8 cellular contexts compared by ENCODE assay signal in the genomic region with DNA sequence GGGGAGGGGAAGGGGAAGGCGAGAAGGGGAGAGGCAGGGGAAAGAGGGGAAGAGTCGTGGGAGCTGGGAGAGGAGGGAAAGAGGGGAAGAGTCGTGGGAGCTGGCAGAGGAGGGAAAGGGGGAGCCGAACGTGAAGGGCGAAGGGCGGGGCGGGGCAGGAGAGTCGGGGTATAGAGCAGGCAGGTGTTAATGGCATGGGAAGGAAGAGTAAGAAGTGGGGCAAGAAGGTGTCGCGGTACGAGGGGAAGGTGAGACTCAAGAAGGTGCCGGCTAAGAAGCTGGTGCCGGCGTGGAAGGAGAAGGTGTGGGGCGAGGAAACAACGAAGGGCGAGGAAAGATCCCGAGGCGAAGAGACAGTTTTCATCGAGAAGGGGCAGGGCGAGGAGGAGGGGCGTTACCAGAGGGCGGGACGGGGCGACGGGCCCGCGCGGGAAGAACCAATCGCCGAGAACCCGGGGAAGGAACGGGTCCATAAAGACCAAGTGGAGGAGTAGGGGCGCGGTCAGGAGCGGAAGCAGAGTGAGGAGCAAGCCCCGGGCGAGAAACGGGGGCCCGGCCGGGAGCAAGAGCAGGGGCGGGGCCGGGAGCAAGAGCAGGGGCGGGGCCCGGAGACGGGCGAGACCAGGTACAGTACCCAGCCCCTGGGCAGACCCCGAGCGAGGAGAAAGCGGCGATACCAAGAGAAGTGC. TPM values are rescaled to one million over a fixed set of nuclear protein-coding genes. Genes with fewer than 3 reads are reported as not detected.
DNase-seq lines count a peak whose midpoint lies in the region; ATAC-seq and TF ChIP-seq lines count a peak whose summit lies in the region.

No MANE protein-coding gene starts in this region.

- H3K9ac ChIP-seq in SK-N-SH = peak overlapping the region; percentile 57; the same call in 1 of the 2 replicates

- TF ChIP-seq RAD21 in SK-N-SH (IDR thresholded peaks at IDR 0.05; ENCODE audit: low read length) = no peak

- H4K20me1 ChIP-seq in SK-N-SH (ENCODE audit: insufficient read depth) = no peaks in the 10 kb centered on the region

- H3K4me3 ChIP-seq in GM08714 (ENCODE audit: low read length) (peak overlapping the region; percentile 87), SK-N-SH (ENCODE audit: low read depth in 2 of 2, low read length in 1 of 2) (peak overlapping the region; percentile 68 to 96)

- peak; percentile 60 for ATAC-seq in HG02588 (IDR thresholded peaks at IDR 0.05; ENCODE audit: unreplicated experiment)
- ATAC-seq in omental fat pad (ENCODE audit: low FRiP score) = peak; percentile 91

- peak overlapping the region; percentile 94 for H3K4me3 Mint-ChIP-seq in activated naive CD4-positive, alpha-beta T cell treated with anti-CD3 and anti-CD28 coated beads, Interleukin-2, amount 50 U/mL, for 24 hours

- CTCF ChIA-PET in SK-N-SH (lab: Yijun Ruan, JAX) = interaction anchor here (0.7 to 7.1 kb wide), 33 partner anchors 9 to 447 kb away, joined by 3 to 76 read pairs (median 5); partner anchors contain the start of genes GGN, KCNK6, PPP1R14A and PSMD8

- peak overlapping the region; percentile 82 to 86 for H3K27ac ChIP-seq in SK-N-SH (ENCODE audit: low read depth in 2 of 2, low read length in 1 of 2)
- H3K27ac ChIP-seq in temporal lobe (ENCODE audit: low read depth, low read length) = peak overlapping the region; percentile 91

- H3K27ac Mint-ChIP-seq in activated naive CD4-positive, alpha-beta T cell treated with anti-CD3 and anti-CD28 coated beads, Interleukin-2, amount 50 U/mL, for 24 hours = peak overlapping the region; percentile 95

- TF ChIP-seq CTCF in SK-N-SH (IDR thresholded peaks at IDR 0.05) (no peak), omental fat pad (IDR thresholded peaks at IDR 0.05) (no peak)

- peaks cover 13% of the 10 kb centered on the region for H3K4me1 Mint-ChIP-seq in activated naive CD4-positive, alpha-beta T cell treated with anti-CD3 and anti-CD28 coated beads, Interleukin-2, amount 50 U/mL, for 24 hours

- H3K79me2 ChIP-seq in SK-N-SH (ENCODE audit: insufficient read depth) = no peaks in the 10 kb centered on the region

- DNase-seq in NCI-H1092 (lab: John Stamatoyannopoulos, UW) = peak; percentile 79
- peak; percentile 92 for DNase-seq in SK-N-SH
- peak; percentile 44 for DNase-seq in glomerular endothelial cell (ENCODE audit: extremely low read depth, low read depth, low spot score)
- peak; percentile 78 for DNase-seq in omental fat pad (ENCODE audit: low spot score)

- H3K9me2 ChIP-seq in SK-N-SH = no peaks in the 10 kb centered on the region

- peak overlapping the region; percentile 88 for H3K4me2 ChIP-seq in SK-N-SH

- peaks cover 2% of the 10 kb centered on the region for H3F3A ChIP-seq in SK-N-SH (replicated peaks; ENCODE audit: insufficient read depth)

- no peaks in the 10 kb centered on the region for H3K9me3 Mint-ChIP-seq in activated naive CD4-positive, alpha-beta T cell treated with anti-CD3 and anti-CD28 coated beads, Interleukin-2, amount 50 U/mL, for 24 hours

- no peaks in the 10 kb centered on the region for H3K36me3 Mint-ChIP-seq in activated naive CD4-positive, alpha-beta T cell treated with anti-CD3 and anti-CD28 coated beads, Interleukin-2, amount 50 U/mL, for 24 hours

- H3K27me3 ChIP-seq in SK-N-SH (ENCODE audit: insufficient read depth) = no peaks in the 10 kb centered on the region

- TF ChIP-seq EP300 in SK-N-SH (IDR thresholded peaks at IDR 0.05; ENCODE audit: borderline replicate concordance in 1 of 2, low read depth in 1 of 2, low read length in 1 of 2) = no peak

- POLR2A ChIA-PET in SK-N-SH (lab: Yijun Ruan, JAX) = interaction anchor here (2.1 kb wide), 1 partner anchor 38 kb away, joined by 10 read pairs; the partner anchor contains the start of gene PSMD8

- under 1% methylated on average over 52 of the region's 52 CpGs for WGBS in SK-N-SH (ENCODE audit: low lambda C conversion rate)

- H2AFZ ChIP-seq in SK-N-SH (ENCODE audit: low read depth) = peak overlapping the region; percentile 98

- no peaks in the 10 kb centered on the region for H3K27me3 Mint-ChIP-seq in activated naive CD4-positive, alpha-beta T cell treated with anti-CD3 and anti-CD28 coated beads, Interleukin-2, amount 50 U/mL, for 24 hours

- peaks cover 0 to 8% of the 10 kb centered on the region in 2 experiments; a peak in 1 of 4 replicates for H3K4me1 ChIP-seq in SK-N-SH (ENCODE audit: control insufficient read depth in 1 of 2, insufficient read depth in 2 of 2, low read depth in 1 of 2, low read length in 1 of 2)

- H3K36me3 ChIP-seq in SK-N-SH (replicated peaks in 1 of 2; ENCODE audit: control insufficient read depth in 1 of 2, insufficient read depth in 2 of 2, low read length in 1 of 2) = no peaks in the 10 kb centered on the region

- no peaks in the 10 kb centered on the region for H3K9me3 ChIP-seq in SK-N-SH

TF ChIP-seq in SK-N-SH, 30 proteins besides CTCF, POLR2A, EP300 and RAD21:
- TF ChIP-seq CHD2 (IDR thresholded peaks at IDR 0.05; ENCODE audit: low read length, partially characterized antibody) (peak; percentile 47), POLR2AphosphoS5 (IDR thresholded peaks at IDR 0.05; ENCODE audit: low read depth, low read length) (peak; percentile 9; the same call in 1 of the 2 replicates), GABPA (IDR thresholded peaks at IDR 0.05; ENCODE audit: low read depth) (peak; percentile 56; the same call in 1 of the 2 replicates), SMC3 (IDR thresholded peaks at IDR 0.05; ENCODE audit: low read depth, low read length) (no peak), MXI1 (IDR thresholded peaks at IDR 0.05; ENCODE audit: low read depth, low read length) (no peak; the same call in 1 of the 2 replicates), YY1 (IDR thresholded peaks at IDR 0.05; ENCODE audit: low read depth) (peak; percentile 38; the same call in 1 of the 2 replicates), GATA2 (CRISPR knock-in tag; IDR thresholded peaks at IDR 0.05) (no peak)

RNA-seq across cellular contexts. Expression of gene CATSPERG, which starts 0.5 kb away (rescaled TPM):
- polyA plus RNA-seq in SK-N-SH (2012; rRNA removed) = 2.0 and 2.1 TPM in 2 replicates
- 0.57 and 0.60 TPM in 2 replicates for polyA plus RNA-seq in SK-N-SH (2012; cell fraction: cytosol; rRNA removed)
- 10.1 and 11.7 TPM in 2 replicates for polyA plus RNA-seq in SK-N-SH (2012; cell fraction: nucleus; rRNA removed)
- total RNA-seq in glomerular endothelial cell (1.3 TPM in 1 of 2 replicates, not detected in the other), omental fat pad (1 to 10 TPM; 2.8 to 6.6 (median 4.3) TPM), temporal lobe (6.1 TPM)

RNA-seq across cellular contexts. Expression of gene KCNK6, which starts 16.4 kb away (rescaled TPM):
- polyA plus RNA-seq in SK-N-SH (2012; rRNA removed) = 0.26 and 0.29 TPM in 2 replicates
- 0.21 and 0.27 TPM in 2 replicates for polyA plus RNA-seq in SK-N-SH (2012; cell fraction: cytosol; rRNA removed)
- polyA plus RNA-seq in SK-N-SH (2012; cell fraction: nucleus; rRNA removed) = 0.27 and 0.30 TPM in 2 replicates
- total RNA-seq in glomerular endothelial cell = 12.8 and 13.5 TPM in 2 replicates
- 10 to 100 TPM in 1 of 4 donors, 1 to 10 TPM in 3; 4.1 to 11.4 (median 7.2) TPM for total RNA-seq in omental fat pad
- 0.25 TPM for total RNA-seq in temporal lobe

RNA-seq across cellular contexts. Expression of gene YIF1B, which starts 20.3 kb away (rescaled TPM):
- polyA plus RNA-seq in SK-N-SH (2012; rRNA removed) = 121 and 128 TPM in 2 replicates
- 44.6 and 79.2 TPM in 2 replicates for polyA plus RNA-seq in SK-N-SH (2012; cell fraction: cytosol; rRNA removed)
- polyA plus RNA-seq in SK-N-SH (2012; cell fraction: nucleus; rRNA removed) = 134 and 151 TPM in 2 replicates
- total RNA-seq in glomerular endothelial cell (85.6 and 94.3 TPM in 2 replicates), omental fat pad (10 to 100 TPM; 26.2 to 52.8 (median 31.4) TPM), temporal lobe (27.8 TPM)

RNA-seq across cellular contexts. Expression of gene C19orf33, which starts 32.0 kb away (rescaled TPM):
- polyA plus RNA-seq in SK-N-SH (2012; rRNA removed) = not detected in 2 replicates
- polyA plus RNA-seq in SK-N-SH (2012; cell fraction: cytosol; rRNA removed) = 0.13 TPM in 1 of 2 replicates, not detected in the other
- not detected in 2 replicates for polyA plus RNA-seq in SK-N-SH (2012; cell fraction: nucleus; rRNA removed)
- 24.3 and 37.2 TPM in 2 replicates for total RNA-seq in glomerular endothelial cell
- total RNA-seq in omental fat pad = 10 to 100 TPM; 28.8 to 76.9 (median 47.2) TPM
- 1.2 TPM for total RNA-seq in temporal lobe

RNA-seq across cellular contexts. Expression of gene PSMD8, which starts 38.3 kb away (rescaled TPM):
- 400 and 453 TPM in 2 replicates for polyA plus RNA-seq in SK-N-SH (2012; rRNA removed)
- 207 and 336 TPM in 2 replicates for polyA plus RNA-seq in SK-N-SH (2012; cell fraction: cytosol; rRNA removed)
- 110 and 206 TPM in 2 replicates for polyA plus RNA-seq in SK-N-SH (2012; cell fraction: nucleus; rRNA removed)
- total RNA-seq in glomerular endothelial cell (232 and 267 TPM in 2 replicates), omental fat pad (100 to 1,000 TPM; 177 to 505 (median 425) TPM), temporal lobe (89.0 TPM)

Comparison
In these comparisons a context has a peak if more than half of its experiments do, and no peak if none do; other contexts are left out.
1. Peak in every context shown above with its lines: DNase-seq, ATAC-seq, H3K4me3 ChIP-seq and H3K27ac ChIP-seq.